ENCODE assay signal across 8 cellular contexts in genomic region chr4:121277194-121278105, GRCh38.
A peak's percentile ranks its signal among the peaks of the same experiment; 100 is the strongest.
DNase-seq lines count a peak whose midpoint lies in the region; ATAC-seq and TF ChIP-seq lines count a peak whose summit lies in the region.

No MANE protein-coding gene starts in this region.

- H3K4me3 ChIP-seq in HFF-Myc (replicated peaks; ENCODE audit: low read depth, low read length), result no peak overlapping the region
- no peak overlapping the region for H3K4me3 ChIP-seq in OCI-LY3 (ENCODE audit: low read length)
- H3K4me3 ChIP-seq in naive thymus-derived CD4-positive, alpha-beta T cell (ENCODE audit: low read length), result no peak overlapping the region
- H3K4me3 ChIP-seq in lower lobe of right lung, result no peak overlapping the region

- H3K4me3 Mint-ChIP-seq in activated T-helper 1 cell treated with anti-CD3 and anti-CD28 coated beads, Interleukin-12 subunit alpha, Interleukin-12 subunit beta, Interleukin-2, Interleukin-4 antibody, amounts not matched to agents 30 ng/mL and 10 ng/mL and 1 ng/mL, durations not matched to agents 14 hours and 24 hours and 36 hours, result no peak overlapping the region
- no peak overlapping the region for H3K4me3 Mint-ChIP-seq in naive thymus-derived CD4-positive, alpha-beta T cell

- peak overlapping the region; percentile 12 for H3K4me2 ChIP-seq in OCI-LY3 (ENCODE audit: low read length)

- peaks cover 75% of the 10 kb centered on the region for H3K27me3 ChIP-seq in OCI-LY3 (ENCODE audit: low read depth, low read length)
- no peaks in the 10 kb centered on the region for H3K27me3 ChIP-seq in naive thymus-derived CD4-positive, alpha-beta T cell (ENCODE audit: control insufficient read depth in 2 of 2, insufficient read depth in 2 of 2, low read length in 2 of 2)
- no peaks in the 10 kb centered on the region for H3K27me3 ChIP-seq in lower lobe of right lung (ENCODE audit: low read depth)

- no peaks in the 10 kb centered on the region for H3K9me3 Mint-ChIP-seq in activated T-helper 1 cell treated with anti-CD3 and anti-CD28 coated beads, Interleukin-12 subunit alpha, Interleukin-12 subunit beta, Interleukin-2, Interleukin-4 antibody, amounts not matched to agents 30 ng/mL and 10 ng/mL and 1 ng/mL, durations not matched to agents 14 hours and 24 hours and 36 hours
- H3K9me3 Mint-ChIP-seq in naive thymus-derived CD4-positive, alpha-beta T cell, result peaks cover 0 to 2% (median 0%) of the 10 kb centered on the region in 11 donors

- peaks cover 11% of the 10 kb centered on the region for H3K4me1 Mint-ChIP-seq in activated T-helper 1 cell treated with anti-CD3 and anti-CD28 coated beads, Interleukin-12 subunit alpha, Interleukin-12 subunit beta, Interleukin-2, Interleukin-4 antibody, amounts not matched to agents 30 ng/mL and 10 ng/mL and 1 ng/mL, durations not matched to agents 14 hours and 24 hours and 36 hours (ENCODE audit: low read depth)
- peaks cover 0 to 8% (median 0%) of the 10 kb centered on the region in 7 donors for H3K4me1 Mint-ChIP-seq in naive thymus-derived CD4-positive, alpha-beta T cell

- no peak overlapping the region for H3K9ac ChIP-seq in OCI-LY3 (ENCODE audit: low read length)

- H3K4me1 ChIP-seq in OCI-LY3 (ENCODE audit: low read length) (peaks cover 69% of the 10 kb centered on the region), lower lobe of right lung (no peaks in the 10 kb centered on the region)
- no peaks in the 10 kb centered on the region for H3K4me1 ChIP-seq in naive thymus-derived CD4-positive, alpha-beta T cell (ENCODE audit: control insufficient read depth in 2 of 2, insufficient read depth in 2 of 2, low read length in 2 of 2)

- no peaks in the 10 kb centered on the region; the same call in none of the 2 replicates for H4K20me1 ChIP-seq in OCI-LY3 (ENCODE audit: insufficient read depth, low read length)

- in situ Hi-C loops in GM13977 (cut with MboI; ENCODE audit: low pct_unique_long_range_greater_than_20kb, low sequenced_read_pairs, unreplicated experiment), result no loop called here

- H3K27ac ChIP-seq in OCI-LY3 (ENCODE audit: low read length) (no peak overlapping the region), lower lobe of right lung (no peak overlapping the region)
- no peak overlapping the region for H3K27ac ChIP-seq in naive thymus-derived CD4-positive, alpha-beta T cell (ENCODE audit: low read depth, low read length)

- no peak overlapping the region for H3K27ac Mint-ChIP-seq in activated T-helper 1 cell treated with anti-CD3 and anti-CD28 coated beads, Interleukin-12 subunit alpha, Interleukin-12 subunit beta, Interleukin-2, Interleukin-4 antibody, amounts not matched to agents 30 ng/mL and 10 ng/mL and 1 ng/mL, durations not matched to agents 14 hours and 24 hours and 36 hours
- no peak overlapping the region for H3K27ac Mint-ChIP-seq in naive thymus-derived CD4-positive, alpha-beta T cell

- H3K9me3 ChIP-seq in OCI-LY3 (ENCODE audit: insufficient read depth, low read length) (no peaks in the 10 kb centered on the region), lower lobe of right lung (no peaks in the 10 kb centered on the region)
- H3K9me3 ChIP-seq in naive thymus-derived CD4-positive, alpha-beta T cell (ENCODE audit: control insufficient read depth in 2 of 3, low read length in 3 of 3), result no peaks in the 10 kb centered on the region

- no peaks in the 10 kb centered on the region for H3K36me3 ChIP-seq in OCI-LY3 (replicated peaks; ENCODE audit: low read depth, low read length)
- no peaks in the 10 kb centered on the region for H3K36me3 ChIP-seq in naive thymus-derived CD4-positive, alpha-beta T cell (ENCODE audit: control insufficient read depth in 2 of 3, insufficient read depth in 3 of 3, low read length in 3 of 3)
- H3K36me3 ChIP-seq in lower lobe of right lung, result no peaks in the 10 kb centered on the region

- CTCF ChIA-PET in naive thymus-derived CD4-positive, alpha-beta T cell (lab: Charles Lee), result no interaction called here

- TF ChIP-seq CTCF in GM13977 (IDR thresholded peaks at IDR 0.05; ENCODE audit: extremely low read depth, insufficient read depth, missing control alignments) (peak; percentile 56), HFF-Myc (IDR thresholded peaks at IDR 0.05; ENCODE audit: low read depth, low read length, missing control alignments) (peak; percentile 38), OCI-LY3 (IDR thresholded peaks at IDR 0.05; ENCODE audit: low read depth, low read length) (peak; percentile 88), lower lobe of right lung (IDR thresholded peaks at IDR 0.05) (no peak)

- intact Hi-C loops in activated T-helper 1 cell treated with anti-CD3 and anti-CD28 coated beads, Interleukin-12 subunit alpha, Interleukin-12 subunit beta, Interleukin-2, Interleukin-4 antibody, amounts not matched to agents 30 ng/mL and 10 ng/mL and 1 ng/mL, durations not matched to agents 14 hours and 24 hours and 36 hours (cut with micrococcal nuclease), result no loop called here
- intact Hi-C loops in naive thymus-derived CD4-positive, alpha-beta T cell (cut with micrococcal nuclease), result no loop called here
- intact Hi-C loops in lower lobe of right lung (cut with DNase I), result no loop called here

- H2AFZ ChIP-seq in OCI-LY3 (ENCODE audit: low read depth, low read length), result no peak overlapping the region

- H3K27me3 Mint-ChIP-seq in activated T-helper 1 cell treated with anti-CD3 and anti-CD28 coated beads, Interleukin-12 subunit alpha, Interleukin-12 subunit beta, Interleukin-2, Interleukin-4 antibody, amounts not matched to agents 30 ng/mL and 10 ng/mL and 1 ng/mL, durations not matched to agents 14 hours and 24 hours and 36 hours (ENCODE audit: insufficient read depth), result peaks cover 8% of the 10 kb centered on the region
- H3K27me3 Mint-ChIP-seq in naive thymus-derived CD4-positive, alpha-beta T cell, result peaks cover 0 to 22% (median 5%) of the 10 kb centered on the region in 5 donors

- DNase-seq in GM13977 (ENCODE audit: low spot score), result no peak
- DNase-seq in HFF-Myc (ENCODE audit: extremely low read depth, low read depth), result no peak
- peak; percentile 72 for DNase-seq in islet precursor cell
- no peak for DNase-seq in activated T-helper 1 cell treated with anti-CD3 and anti-CD28 coated beads, Interleukin-12 subunit alpha, Interleukin-12 subunit beta, Interleukin-2, Interleukin-4 antibody, amounts not matched to agents 30 ng/mL and 10 ng/mL and 1 ng/mL, durations not matched to agents 14 hours and 24 hours and 36 hours (ENCODE audit: low spot score)
- no peak for DNase-seq in naive thymus-derived CD4-positive, alpha-beta T cell
- no peak for DNase-seq in lower lobe of right lung
- DNase-seq in NCI-H1436 (lab: John Stamatoyannopoulos, UW), result no peak

- no peaks in the 10 kb centered on the region for H3K36me3 Mint-ChIP-seq in activated T-helper 1 cell treated with anti-CD3 and anti-CD28 coated beads, Interleukin-12 subunit alpha, Interleukin-12 subunit beta, Interleukin-2, Interleukin-4 antibody, amounts not matched to agents 30 ng/mL and 10 ng/mL and 1 ng/mL, durations not matched to agents 14 hours and 24 hours and 36 hours (ENCODE audit: low read depth)
- H3K36me3 Mint-ChIP-seq in naive thymus-derived CD4-positive, alpha-beta T cell, result peaks cover 0 to 2% (median 0%) of the 10 kb centered on the region in 5 donors

- ATAC-seq in naive thymus-derived CD4-positive, alpha-beta T cell, result no peak
- no peak for ATAC-seq in lower lobe of right lung

- POLR2A ChIA-PET in naive thymus-derived CD4-positive, alpha-beta T cell (lab: Charles Lee), result no interaction called here

- H3K79me2 ChIP-seq in OCI-LY3 (ENCODE audit: low read length), result no peaks in the 10 kb centered on the region
